Comparison of ENCODE assay signal across 15 cellular contexts in genomic region chr6:12509060-12509459, GRCh38.
A peak's percentile ranks its signal among the peaks of the same experiment; 100 is the strongest.
DNase-seq lines count a peak whose midpoint lies in the region; ATAC-seq and TF ChIP-seq lines count a peak whose summit lies in the region.
"Had no signal": no experiment of that assay in that cellular context is flagged by ENCODE, and none has a peak within 500 bp of the region (broad histone marks: within the 10 kb centered on the region; RNA-seq: fewer than 3 reads in every experiment).

No MANE protein-coding gene starts in this region.

- H3K4me1 ChIP-seq in RWPE2 (ENCODE audit: insufficient read depth, poor library complexity, severe bottlenecking) = peaks cover 6% of the 10 kb centered on the region
- H3K4me1 ChIP-seq: Caco-2 had no signal

- H3K4me3 ChIP-seq in RWPE2 (ENCODE audit: severe bottlenecking) (no peak overlapping the region), epithelial cell of esophagus (ENCODE audit: low read length) (no peak overlapping the region)
- H3K4me3 ChIP-seq: BLaER1 treated with 17β-estradiol and CSF1 and Interleukin-3, amounts not matched to agents 10 nM and 100 nM had no signal

- no peak for DNase-seq in RWPE2 (ENCODE audit: low spot score)
- DNase-seq in epithelial cell of esophagus (ENCODE audit: low read depth) = peak; percentile 71
- no peak for DNase-seq in dermis blood vessel endothelial cell
- DNase-seq in Ammon's horn (ENCODE audit: low spot score) = no peak
- DNase-seq in effector CD4-positive, alpha-beta T cell = no peak
- DNase-seq: 8988T; ACHN; Caco-2; Calu3; CD4-positive, alpha-beta T cell; CD8-positive, alpha-beta T cell; DMS79 treated with DMSO at 0.1 percent for 48 hours; GF-D8 had no signal

- ATAC-seq in RWPE2 (ENCODE audit: low read depth) = 0 out of 3 replicates have a peak, but pooled peaks have one; percentile 23
- ATAC-seq: CD8-positive, alpha-beta T cell had no signal

- H3K9me3 ChIP-seq in RWPE2 (ENCODE audit: severe bottlenecking) = no peaks in the 10 kb centered on the region
- H3K9me3 ChIP-seq: Caco-2 had no signal

- no peak overlapping the region for H3K27ac ChIP-seq in RWPE2 (ENCODE audit: poor library complexity, severe bottlenecking)
- H3K27ac ChIP-seq: BLaER1 treated with 17β-estradiol and CSF1 and Interleukin-3, amounts not matched to agents 10 nM and 100 nM; C4-2B had no signal

- H3K27me3 ChIP-seq in RWPE2 (ENCODE audit: insufficient read depth, poor library complexity, severe bottlenecking) = no peaks in the 10 kb centered on the region
- H3K27me3 ChIP-seq: BLaER1 treated with 17β-estradiol and CSF1 and Interleukin-3, amounts not matched to agents 10 nM and 100 nM had no signal

- H3K36me3 ChIP-seq in RWPE2 (ENCODE audit: low read depth) = no peaks in the 10 kb centered on the region
- H3K36me3 ChIP-seq: BLaER1 treated with 17β-estradiol and CSF1 and Interleukin-3, amounts not matched to agents 10 nM and 100 nM had no signal

- TF ChIP-seq CTCF in RWPE2 (IDR thresholded peaks at IDR 0.05; ENCODE audit: poor library complexity, severe bottlenecking) (no peak), epithelial cell of esophagus (IDR thresholded peaks at IDR 0.05; ENCODE audit: insufficient read depth, low read depth, low read length, missing control alignments) (no peak)
